ENCODE assay signal across 25 cellular contexts in the genomic region with DNA sequence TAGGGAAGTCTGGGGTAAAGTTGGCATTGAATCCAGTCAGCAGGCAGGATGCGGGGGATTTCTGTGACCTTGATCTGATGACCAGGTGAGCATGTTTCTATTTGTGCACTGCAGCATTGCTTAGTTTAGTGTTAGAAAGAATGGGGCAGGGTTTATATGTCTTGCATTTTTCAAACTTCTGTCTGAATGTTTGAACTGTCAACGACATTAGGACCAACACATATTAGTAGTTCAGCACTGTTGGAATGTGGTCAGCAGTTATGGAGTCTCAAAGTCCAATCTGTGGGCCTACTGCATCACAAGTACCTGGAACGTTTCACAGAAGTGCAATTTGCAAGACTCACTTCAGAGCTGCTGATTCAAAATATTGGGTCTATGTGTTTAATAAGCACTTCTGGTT.
"Had no signal": no experiment of that assay in that cellular context is flagged by ENCODE, and none has a peak within 500 bp of the region (broad histone marks: within the 10 kb centered on the region; RNA-seq: fewer than 3 reads in every experiment).

No MANE protein-coding gene starts in this region.

- H3K4me3 Mint-ChIP-seq: activated T-cell treated with anti-CD3 and anti-CD28 coated beads, Interleukin-2, amount 50 U/mL, for 24 hours; activated T-helper 17 cell treated with anti-CD3 and anti-CD28 coated beads, Interleukin-2, amount 50 U/mL, for 72 hours; naive thymus-derived CD8-positive, alpha-beta T cell; neural progenitor cell; stimulated activated naive B cell treated with anti-CD40 and anti-IgM and Interleukin-4, amounts not matched to agents 10 μg/mL and 1 μg/mL and 100 μg/mL, for 72 hours; WTC11 had no signal

- H3K9me3 Mint-ChIP-seq: neural progenitor cell, WTC11 had no signal

- DNase-seq: activated CD4-positive, alpha-beta T cell treated with anti-CD3 and anti-CD28 coated beads, Interleukin-2, amount 50 U/mL, for 4 hours; activated CD8-positive, alpha-beta memory T cell treated with anti-CD3 and anti-CD28 coated beads for 24 hours; activated CD8-positive, alpha-beta memory T cell treated with anti-CD3 and anti-CD28 coated beads, Interleukin-2, amount 50 U/mL, for 4 hours; activated T-cell treated with anti-CD3 and anti-CD28 coated beads, Interleukin-2, amount 50 U/mL, for 24 hours; brain microvascular endothelial cell; central memory CD4-positive, alpha-beta T cell; dermis blood vessel endothelial cell; glutamatergic neuron; hippocampal formation; naive thymus-derived CD8-positive, alpha-beta T cell; posterior cingulate gyrus; sigmoid colon; stimulated activated CD4-positive, alpha-beta T cell treated with anti-CD3 and anti-CD28 coated beads, Interleukin-2, amount 100 ng/mL, for 48 hours; stimulated activated CD8-positive, alpha-beta memory T cell treated with anti-CD3 and anti-CD28 coated beads, Interleukin-4, amount 100 ng/mL, for 48 hours; stimulated activated naive B cell treated with anti-CD40 and anti-IgM and Interleukin-4, amounts not matched to agents 10 μg/mL and 1 μg/mL and 100 μg/mL, for 72 hours; T-helper 9 cell; transverse colon; uterus had no signal

- H3K4me1 Mint-ChIP-seq: activated T-helper 17 cell treated with anti-CD3 and anti-CD28 coated beads, Interleukin-2, amount 50 U/mL, for 72 hours; naive thymus-derived CD8-positive, alpha-beta T cell; stimulated activated naive B cell treated with anti-CD40 and anti-IgM and Interleukin-4, amounts not matched to agents 10 μg/mL and 1 μg/mL and 100 μg/mL, for 72 hours had no signal

- ATAC-seq: activated naive CD4-positive, alpha-beta T cell treated with anti-CD3 and anti-CD28 coated beads, Interleukin-2, amount 50 U/mL, for 72 hours; activated T-helper 17 cell treated with anti-CD3 and anti-CD28 coated beads, Interleukin-2, amount 50 U/mL, for 72 hours; naive thymus-derived CD8-positive, alpha-beta T cell; stimulated activated naive B cell treated with anti-CD40 and anti-IgM and Interleukin-4, amounts not matched to agents 10 μg/mL and 1 μg/mL and 100 μg/mL, for 72 hours; WTC11 had no signal

- H3K36me3 ChIP-seq: ascending aorta, brain microvascular endothelial cell, esophagus muscularis mucosa, neural progenitor cell, sigmoid colon, transverse colon, uterus had no signal

- H3K4me1 ChIP-seq: ascending aorta, esophagus muscularis mucosa, sigmoid colon, uterus had no signal

- H3K9ac ChIP-seq: neural progenitor cell had no signal

- H3K4me3 ChIP-seq: ascending aorta, esophagus muscularis mucosa, lung, neural progenitor cell, sigmoid colon, transverse colon, uterus had no signal

- H2AFZ ChIP-seq: neural progenitor cell had no signal

- H3K4me2 ChIP-seq: neural progenitor cell had no signal

- H3K27me3 Mint-ChIP-seq: activated T-cell treated with anti-CD3 and anti-CD28 coated beads, Interleukin-2, amount 50 U/mL, for 24 hours; activated T-helper 17 cell treated with anti-CD3 and anti-CD28 coated beads, Interleukin-2, amount 50 U/mL, for 72 hours had no signal

- H3K27me3 ChIP-seq: ascending aorta, brain microvascular endothelial cell, esophagus muscularis mucosa, neural progenitor cell, sigmoid colon, transverse colon, uterus had no signal

- H3K36me3 Mint-ChIP-seq: activated naive CD4-positive, alpha-beta T cell treated with anti-CD3 and anti-CD28 coated beads, Interleukin-2, amount 50 U/mL, for 72 hours; naive thymus-derived CD8-positive, alpha-beta T cell; neural progenitor cell; stimulated activated naive B cell treated with anti-CD40 and anti-IgM and Interleukin-4, amounts not matched to agents 10 μg/mL and 1 μg/mL and 100 μg/mL, for 72 hours; WTC11 had no signal

- H3K27ac Mint-ChIP-seq: activated naive CD4-positive, alpha-beta T cell treated with anti-CD3 and anti-CD28 coated beads, Interleukin-2, amount 50 U/mL, for 72 hours; activated T-cell treated with anti-CD3 and anti-CD28 coated beads, Interleukin-2, amount 50 U/mL, for 24 hours; activated T-helper 17 cell treated with anti-CD3 and anti-CD28 coated beads, Interleukin-2, amount 50 U/mL, for 72 hours; naive thymus-derived CD8-positive, alpha-beta T cell; neural progenitor cell; stimulated activated naive B cell treated with anti-CD40 and anti-IgM and Interleukin-4, amounts not matched to agents 10 μg/mL and 1 μg/mL and 100 μg/mL, for 72 hours; WTC11 had no signal

- H3K9me3 ChIP-seq: ascending aorta, esophagus muscularis mucosa, sigmoid colon, transverse colon, uterus had no signal

- H3K27ac ChIP-seq: ascending aorta, brain microvascular endothelial cell, esophagus muscularis mucosa, neural progenitor cell, sigmoid colon, transverse colon, uterus had no signal
